In genomic region chr17:50946891-50947843, GRCh38 we compare ENCODE assay signal across 11 cellular contexts.
DNase-seq lines count a peak whose midpoint lies in the region; ATAC-seq and TF ChIP-seq lines count a peak whose summit lies in the region.
"Had no signal": no experiment of that assay in that cellular context is flagged by ENCODE, and none has a peak within 500 bp of the region (broad histone marks: within the 10 kb centered on the region; RNA-seq: fewer than 3 reads in every experiment).

No MANE protein-coding gene starts in this region.

- no peak for DNase-seq in HCT116 (ENCODE audit: low read depth, low spot score)
- DNase-seq in endodermal cell = peak; percentile 48
- DNase-seq in NCI-H526 (lab: John Stamatoyannopoulos, UW) = no peak
- DNase-seq in NCI-H1092 treated with DMSO at 0.1 percent for 48 hours (lab: John Stamatoyannopoulos, UW) = no peak
- DNase-seq in hypothalamus (lab: John Stamatoyannopoulos, UW) = no peak
- DNase-seq in occipital lobe (lab: John Stamatoyannopoulos, UW) = no peak
- DNase-seq: cortex of kidney had no signal

- H3K27me3 Mint-ChIP-seq in endodermal cell (ENCODE audit: insufficient read depth) = peaks cover 16% of the 10 kb centered on the region

- no peaks in the 10 kb centered on the region for H3K9me3 ChIP-seq in BLaER1 treated with 17β-estradiol and CSF1 and Interleukin-3, amounts not matched to agents 10 nM and 100 nM (replicated peaks in 1 of 11)
- H3K9me3 ChIP-seq in HCT116 (ENCODE audit: control insufficient read depth in 1 of 2, insufficient read depth in 1 of 2, low read depth in 1 of 2, low read length in 2 of 2) (no peaks in the 10 kb centered on the region), endodermal cell (ENCODE audit: control insufficient read depth, low read length) (no peaks in the 10 kb centered on the region), parathyroid adenoma (ENCODE audit: control insufficient read depth, low read length) (no peaks in the 10 kb centered on the region)

- H3K4me1 ChIP-seq in BLaER1 treated with 17β-estradiol and CSF1 and Interleukin-3, amounts not matched to agents 10 nM and 100 nM = peaks cover 70 to 94% (median 79%) of the 10 kb centered on the region in 10 experiments
- H3K4me1 ChIP-seq in HCT116 (ENCODE audit: control insufficient read depth in 1 of 2, insufficient read depth in 2 of 2, low read length in 2 of 2) (peaks cover 72 to 97% of the 10 kb centered on the region in 2 experiments), endodermal cell (ENCODE audit: control insufficient read depth, insufficient read depth, low read length) (peaks cover 17% of the 10 kb centered on the region), parathyroid adenoma (peaks cover 65% of the 10 kb centered on the region)

- H3K27ac Mint-ChIP-seq in endodermal cell = no peak overlapping the region
- H3K27ac Mint-ChIP-seq: activated T-helper 1 cell treated with anti-CD3 and anti-CD28 coated beads, Interleukin-12 subunit alpha, Interleukin-12 subunit beta, Interleukin-2, Interleukin-4 antibody, amounts not matched to agents 30 ng/mL and 10 ng/mL and 1 ng/mL, durations not matched to agents 14 hours and 24 hours and 36 hours; stimulated activated memory B cell treated with anti-CD40 and anti-IgM and Interleukin-4, amounts not matched to agents 10 μg/mL and 1 μg/mL and 100 μg/mL, for 72 hours had no signal

- WGBS in endodermal cell (ENCODE audit: insufficient coverage in 1 of 2, insufficient read length in 1 of 2), 2 experiments = 92 to 93% methylated on average over 11 to 20 of the region's 20 CpGs

- H3K4me3 Mint-ChIP-seq in endodermal cell = no peak overlapping the region
- H3K4me3 Mint-ChIP-seq: activated T-helper 1 cell treated with anti-CD3 and anti-CD28 coated beads, Interleukin-12 subunit alpha, Interleukin-12 subunit beta, Interleukin-2, Interleukin-4 antibody, amounts not matched to agents 30 ng/mL and 10 ng/mL and 1 ng/mL, durations not matched to agents 14 hours and 24 hours and 36 hours; stimulated activated memory B cell treated with anti-CD40 and anti-IgM and Interleukin-4, amounts not matched to agents 10 μg/mL and 1 μg/mL and 100 μg/mL, for 72 hours had no signal

- H3K4me1 Mint-ChIP-seq in endodermal cell = peaks cover 25% of the 10 kb centered on the region

- H3K9ac ChIP-seq in BLaER1 treated with 17β-estradiol and CSF1 and Interleukin-3, amounts not matched to agents 10 nM and 100 nM = peak overlapping the region in 2 of 11 experiments; percentile 73 to 77; a peak in 1 of 22 replicates
- H3K9ac ChIP-seq in HCT116 (ENCODE audit: low read length) (no peak overlapping the region), endodermal cell (ENCODE audit: extremely low read depth, low read length, poor library complexity, severe bottlenecking) (no peak overlapping the region), parathyroid adenoma (no peak overlapping the region)

- peak overlapping the region in 5 of 11 experiments; percentile 82 to 87 (median 84); a peak in 6 of 22 replicates for H3K27ac ChIP-seq in BLaER1 treated with 17β-estradiol and CSF1 and Interleukin-3, amounts not matched to agents 10 nM and 100 nM
- H3K27ac ChIP-seq in HCT116 (ENCODE audit: low read depth, low read length) (no peak overlapping the region; the same call in 1 of the 2 replicates), endodermal cell (ENCODE audit: low read depth, low read length) (no peak overlapping the region), parathyroid adenoma (peak overlapping the region; percentile 98)

- H3K36me3 ChIP-seq in BLaER1 treated with 17β-estradiol and CSF1 and Interleukin-3, amounts not matched to agents 10 nM and 100 nM = no peaks in the 10 kb centered on the region
- H3K36me3 ChIP-seq in HCT116 (ENCODE audit: control insufficient read depth in 1 of 2, insufficient read depth in 2 of 2, low read length in 2 of 2) (no peaks in the 10 kb centered on the region), endodermal cell (ENCODE audit: control insufficient read depth, insufficient read depth, low read length) (no peaks in the 10 kb centered on the region), parathyroid adenoma (ENCODE audit: control insufficient read depth, insufficient read depth, low read length) (no peaks in the 10 kb centered on the region)

- ATAC-seq in HCT116 = no peak
- ATAC-seq: stimulated activated memory B cell treated with anti-CD40 and anti-IgM and Interleukin-4, amounts not matched to agents 10 μg/mL and 1 μg/mL and 100 μg/mL, for 72 hours had no signal

- no peaks in the 10 kb centered on the region for H3K9me2 ChIP-seq in HCT116 (ENCODE audit: insufficient read depth)

- no peaks in the 10 kb centered on the region for H3K9me3 Mint-ChIP-seq in endodermal cell
- H3K9me3 Mint-ChIP-seq: activated T-helper 1 cell treated with anti-CD3 and anti-CD28 coated beads, Interleukin-12 subunit alpha, Interleukin-12 subunit beta, Interleukin-2, Interleukin-4 antibody, amounts not matched to agents 30 ng/mL and 10 ng/mL and 1 ng/mL, durations not matched to agents 14 hours and 24 hours and 36 hours; stimulated activated memory B cell treated with anti-CD40 and anti-IgM and Interleukin-4, amounts not matched to agents 10 μg/mL and 1 μg/mL and 100 μg/mL, for 72 hours had no signal

- no peak for TF ChIP-seq POLR2A in HCT116 (IDR thresholded peaks at IDR 0.05; ENCODE audit: borderline replicate concordance, extremely low read depth, insufficient read depth, insufficient read length)

- TF ChIP-seq CTCF in HCT116 (IDR thresholded peaks at IDR 0.05 in 2 of 3, conservative IDR thresholded peaks at IDR 0.05 in 1 of 3; ENCODE audit: borderline replicate concordance in 1 of 3, insufficient read depth in 1 of 3, low read depth in 2 of 3, low read length in 2 of 3) (no peak), endodermal cell (conservative IDR thresholded peaks at IDR 0.05) (no peak), parathyroid adenoma (IDR thresholded peaks at IDR 0.05) (no peak)

- no peaks in the 10 kb centered on the region for H4K20me1 ChIP-seq in BLaER1 treated with 17β-estradiol and CSF1 and Interleukin-3, amounts not matched to agents 10 nM and 100 nM
- no peaks in the 10 kb centered on the region for H4K20me1 ChIP-seq in HCT116 (ENCODE audit: insufficient read depth)

- H3K79me2 ChIP-seq in HCT116 (ENCODE audit: insufficient read depth, low read length) (no peaks in the 10 kb centered on the region), parathyroid adenoma (no peaks in the 10 kb centered on the region)

- no peak for TF ChIP-seq RAD21 in HCT116 (IDR thresholded peaks at IDR 0.05; ENCODE audit: low read depth)

- peak overlapping the region in 9 of 11 experiments; percentile 76 to 93 (median 87); a peak in 16 of 22 replicates for H3K4me2 ChIP-seq in BLaER1 treated with 17β-estradiol and CSF1 and Interleukin-3, amounts not matched to agents 10 nM and 100 nM
- peak overlapping the region; percentile 27; the same call in 1 of the 2 replicates for H3K4me2 ChIP-seq in HCT116 (ENCODE audit: low read length)
- no peak overlapping the region for H3K4me2 ChIP-seq in parathyroid adenoma (ENCODE audit: low read length)

- H2AFZ ChIP-seq in HCT116 (ENCODE audit: low read depth, low read length, poor library complexity, severe bottlenecking) (no peak overlapping the region), parathyroid adenoma (peak overlapping the region; percentile 18)

- CTCF ChIA-PET in HCT116 (lab: Charles Lee) = interaction anchor here (2.0 to 4.5 kb wide), 3 partner anchors 9 to 164 kb away, joined by 8 to 55 read pairs (median 28); no protein-coding TSS in a partner anchor

- intact Hi-C loops in HCT116 (cut with micrococcal nuclease) = no loop called here

- no peak overlapping the region for H3K4me3 ChIP-seq in BLaER1 treated with 17β-estradiol and CSF1 and Interleukin-3, amounts not matched to agents 10 nM and 100 nM
- H3K4me3 ChIP-seq in HCT116 (replicated peaks in 1 of 2; ENCODE audit: low read depth in 1 of 2, low read length in 2 of 2) (no peak overlapping the region), endodermal cell (ENCODE audit: low read length) (no peak overlapping the region), parathyroid adenoma (ENCODE audit: low read depth, low read length) (no peak overlapping the region)

- POLR2A ChIA-PET in HCT116 (lab: Charles Lee) = interaction anchor here (1.5 to 3.6 kb wide), 3 partner anchors 9 to 164 kb away, joined by 4 to 78 read pairs (median 4); partner anchors contain the start of gene TOB1

- no TSS peak for BruUV-seq in HCT116 (replicated peaks; lab: Mats Ljungman, UMichigan)

- RAD21 ChIA-PET in HCT116 (lab: Charles Lee; ENCODE audit: low non-redundant PET in 1 of 2, low total read pairs in 2 of 2, uncharacterized antibody in 2 of 2, unreplicated experiment in 2 of 2) = interaction anchor here in 1 of 2 experiments (1.3 to 1.4 kb wide), 2 partner anchors 81 to 95 kb away, joined by 4 to 7 read pairs; partner anchors contain the start of gene TOB1

- no peaks in the 10 kb centered on the region for H3K27me3 ChIP-seq in BLaER1 treated with 17β-estradiol and CSF1 and Interleukin-3, amounts not matched to agents 10 nM and 100 nM
- H3K27me3 ChIP-seq in HCT116 (ENCODE audit: insufficient read depth, low read length) (no peaks in the 10 kb centered on the region), endodermal cell (ENCODE audit: control insufficient read depth, insufficient read depth, low read length, poor library complexity, severe bottlenecking) (peaks cover 6% of the 10 kb centered on the region), parathyroid adenoma (ENCODE audit: control insufficient read depth, insufficient read depth, low read length) (no peaks in the 10 kb centered on the region)

- H3K36me3 Mint-ChIP-seq in endodermal cell (ENCODE audit: low read depth) = no peaks in the 10 kb centered on the region
- H3K36me3 Mint-ChIP-seq: stimulated activated memory B cell treated with anti-CD40 and anti-IgM and Interleukin-4, amounts not matched to agents 10 μg/mL and 1 μg/mL and 100 μg/mL, for 72 hours had no signal

TF ChIP-seq in HCT116, 20 proteins besides CTCF, POLR2A, EP300 and RAD21:
- TF ChIP-seq SIN3A (IDR thresholded peaks at IDR 0.05; ENCODE audit: low read depth) = no peak
- 0 out of 2 replicates have a peak, but pooled peaks have one; percentile 20 for TF ChIP-seq ZFX (IDR thresholded peaks at IDR 0.05)
TF ChIP-seq in HCT116: peak in this region for 1.
